In genomic region chr3:62415312-62415791, GRCh38 we compare ENCODE assay signal across 22 cellular contexts. TPM values are rescaled to one million over a fixed set of nuclear protein-coding genes. Genes with fewer than 3 reads are reported as not detected.
A peak's percentile ranks its signal among the peaks of the same experiment; 100 is the strongest.
DNase-seq lines count a peak whose midpoint lies in the region; ATAC-seq, FAIRE-seq and TF ChIP-seq lines count a peak whose summit lies in the region.
"Had no signal": no experiment of that assay in that cellular context is flagged by ENCODE, and none has a peak within 500 bp of the region (broad histone marks: within the 10 kb centered on the region; RNA-seq: fewer than 3 reads in every experiment).

No MANE protein-coding gene starts in this region.

- H2AFZ ChIP-seq in MM.1S (ENCODE audit: low read length) = no peak overlapping the region

- peak overlapping the region; percentile 22 to 94 (median 75) for H3K27ac Mint-ChIP-seq in brain
- peak overlapping the region; percentile 9 for H3K27ac Mint-ChIP-seq in nephron progenitor cell
- H3K27ac Mint-ChIP-seq in activated CD8-positive, alpha-beta memory T cell treated with anti-CD3 and anti-CD28 coated beads, Interleukin-2, amount 10 ng/mL, durations not matched to agents 7 days and 5 days = no peak overlapping the region
- H3K27ac Mint-ChIP-seq: activated T-helper 1 cell treated with anti-CD3 and anti-CD28 coated beads, Interleukin-12 subunit alpha, Interleukin-12 subunit beta, Interleukin-2, Interleukin-4 antibody, amounts not matched to agents 30 ng/mL and 10 ng/mL and 1 ng/mL, durations not matched to agents 14 hours and 24 hours and 36 hours; stimulated activated naive CD8-positive, alpha-beta T cell treated with anti-CD3 and anti-CD28 coated beads, Interleukin-15, Interleukin-2, amounts not matched to agents 100 ng/mL and 50 ng/mL, for 24 hours had no signal

- DNase-seq in G401 (ENCODE audit: low spot score) = peak; percentile 92
- peak; percentile 14 for DNase-seq in NCI-H1694 treated with DMSO at 0.1 percent for 48 hours (lab: John Stamatoyannopoulos, UW)
- DNase-seq in nephron progenitor cell = peak; percentile 23
- DNase-seq in MM.1S = no peak
- DNase-seq in urothelium cell line (ENCODE audit: low spot score) = no peak
- no peak for DNase-seq in activated CD8-positive, alpha-beta memory T cell treated with anti-CD3 and anti-CD28 coated beads, Interleukin-2, amount 10 ng/mL, durations not matched to agents 7 days and 5 days
- DNase-seq: activated CD4-positive, alpha-beta T cell treated with anti-CD3 and anti-CD28 coated beads, Interleukin-2, amount 50 U/mL, for 4 hours; BE2C; KBM-7; left cardiac atrium; NCI-H1436; SHP77; T1000 had no signal

- H3K4me1 ChIP-seq in MM.1S (ENCODE audit: low read length) = no peaks in the 10 kb centered on the region
- H3K4me1 ChIP-seq: BE2C had no signal

- H3K4me1 Mint-ChIP-seq in brain = peaks cover 34% of the 10 kb centered on the region
- peaks cover 35% of the 10 kb centered on the region for H3K4me1 Mint-ChIP-seq in nephron progenitor cell
- H3K4me1 Mint-ChIP-seq in activated CD8-positive, alpha-beta memory T cell treated with anti-CD3 and anti-CD28 coated beads, Interleukin-2, amount 10 ng/mL, durations not matched to agents 7 days and 5 days = no peaks in the 10 kb centered on the region

- H3K9me3 Mint-ChIP-seq in brain (peaks cover 0 to 8% (median 0%) of the 10 kb centered on the region in 5 experiments), nephron progenitor cell (no peaks in the 10 kb centered on the region)
- H3K9me3 Mint-ChIP-seq in activated CD8-positive, alpha-beta memory T cell treated with anti-CD3 and anti-CD28 coated beads, Interleukin-2, amount 10 ng/mL, durations not matched to agents 7 days and 5 days (ENCODE audit: low read depth) = no peaks in the 10 kb centered on the region
- H3K9me3 Mint-ChIP-seq: activated T-helper 1 cell treated with anti-CD3 and anti-CD28 coated beads, Interleukin-12 subunit alpha, Interleukin-12 subunit beta, Interleukin-2, Interleukin-4 antibody, amounts not matched to agents 30 ng/mL and 10 ng/mL and 1 ng/mL, durations not matched to agents 14 hours and 24 hours and 36 hours; stimulated activated naive CD8-positive, alpha-beta T cell treated with anti-CD3 and anti-CD28 coated beads, Interleukin-15, Interleukin-2, amounts not matched to agents 100 ng/mL and 50 ng/mL, for 24 hours had no signal

- no peak overlapping the region for H3K4me2 ChIP-seq in MM.1S (ENCODE audit: low read depth, low read length)

- ATAC-seq in GM21786 (IDR thresholded peaks at IDR 0.05; ENCODE audit: unreplicated experiment) = no peak
- no peak for ATAC-seq in activated CD8-positive, alpha-beta memory T cell treated with anti-CD3 and anti-CD28 coated beads, Interleukin-2, amount 10 ng/mL, durations not matched to agents 7 days and 5 days
- ATAC-seq: left cardiac atrium had no signal

- H3K4me3 Mint-ChIP-seq in brain = peak overlapping the region; percentile 61 to 79 (median 71)
- H3K4me3 Mint-ChIP-seq in nephron progenitor cell = peak overlapping the region; percentile 74
- H3K4me3 Mint-ChIP-seq in activated CD8-positive, alpha-beta memory T cell treated with anti-CD3 and anti-CD28 coated beads, Interleukin-2, amount 10 ng/mL, durations not matched to agents 7 days and 5 days = no peak overlapping the region
- H3K4me3 Mint-ChIP-seq: activated T-helper 1 cell treated with anti-CD3 and anti-CD28 coated beads, Interleukin-12 subunit alpha, Interleukin-12 subunit beta, Interleukin-2, Interleukin-4 antibody, amounts not matched to agents 30 ng/mL and 10 ng/mL and 1 ng/mL, durations not matched to agents 14 hours and 24 hours and 36 hours; stimulated activated naive CD8-positive, alpha-beta T cell treated with anti-CD3 and anti-CD28 coated beads, Interleukin-15, Interleukin-2, amounts not matched to agents 100 ng/mL and 50 ng/mL, for 24 hours had no signal

- no peak overlapping the region for H3K27ac ChIP-seq in MM.1S (ENCODE audit: low read length)
- H3K27ac ChIP-seq: epithelial cell of prostate had no signal

- no peaks in the 10 kb centered on the region for H3K79me2 ChIP-seq in MM.1S (ENCODE audit: low read length)

- CTCF ChIA-PET in activated CD8-positive, alpha-beta memory T cell treated with anti-CD3 and anti-CD28 coated beads, Interleukin-2, amount 10 ng/mL, durations not matched to agents 7 days and 5 days (lab: Charles Lee) = no interaction called here

- H3K9me2 ChIP-seq in MM.1S (replicated peaks; ENCODE audit: insufficient read depth, low read length) = no peaks in the 10 kb centered on the region

- FAIRE-seq in urothelium cell line (lab: Jason Lieb, UNC) = no peak
- FAIRE-seq: H54 had no signal

- H3K36me3 Mint-ChIP-seq in brain = no peaks in the 10 kb centered on the region
- no peaks in the 10 kb centered on the region for H3K36me3 Mint-ChIP-seq in nephron progenitor cell (ENCODE audit: low read depth)
- no peaks in the 10 kb centered on the region for H3K36me3 Mint-ChIP-seq in activated CD8-positive, alpha-beta memory T cell treated with anti-CD3 and anti-CD28 coated beads, Interleukin-2, amount 10 ng/mL, durations not matched to agents 7 days and 5 days

- no peaks in the 10 kb centered on the region for H3K36me3 ChIP-seq in MM.1S (replicated peaks; ENCODE audit: insufficient read depth, low read length)
- H3K36me3 ChIP-seq: BE2C had no signal

- H3F3A ChIP-seq in MM.1S (ENCODE audit: insufficient read depth, low read length) = no peaks in the 10 kb centered on the region

- no peak overlapping the region for H3K4me3 ChIP-seq in MM.1S (ENCODE audit: low read length)

- no peaks in the 10 kb centered on the region for H3K27me3 ChIP-seq in MM.1S (replicated peaks; ENCODE audit: insufficient read depth, low read length)
- H3K27me3 ChIP-seq: BE2C had no signal

- H3K9me3 ChIP-seq in MM.1S (replicated peaks; ENCODE audit: insufficient read depth, low read length) = no peaks in the 10 kb centered on the region
- H3K9me3 ChIP-seq: BE2C had no signal

- no peak for TF ChIP-seq CTCF in brain (conservative IDR thresholded peaks at IDR 0.05)
- TF ChIP-seq CTCF in nephron progenitor cell (IDR thresholded peaks at IDR 0.05) = no peak
- no peak for TF ChIP-seq CTCF in MM.1S (IDR thresholded peaks at IDR 0.05; ENCODE audit: low read length)

- in situ Hi-C loops in G401 (cut with HindIII; ENCODE audit: low sequenced_read_pairs) = no loop called here

- H3K27me3 Mint-ChIP-seq in brain = peaks cover 9% of the 10 kb centered on the region
- peaks cover 53% of the 10 kb centered on the region for H3K27me3 Mint-ChIP-seq in nephron progenitor cell (ENCODE audit: low read depth, poor library complexity)
- no peaks in the 10 kb centered on the region for H3K27me3 Mint-ChIP-seq in activated CD8-positive, alpha-beta memory T cell treated with anti-CD3 and anti-CD28 coated beads, Interleukin-2, amount 10 ng/mL, durations not matched to agents 7 days and 5 days
- H3K27me3 Mint-ChIP-seq: stimulated activated naive CD8-positive, alpha-beta T cell treated with anti-CD3 and anti-CD28 coated beads, Interleukin-15, Interleukin-2, amounts not matched to agents 100 ng/mL and 50 ng/mL, for 24 hours had no signal

- no peak overlapping the region for H3K9ac ChIP-seq in MM.1S (ENCODE audit: low read length)

- H4K20me1 ChIP-seq in MM.1S (ENCODE audit: insufficient read depth, low read length) = no peaks in the 10 kb centered on the region

RNA-seq across cellular contexts. Expression of gene FEZF2, which starts 42.0 kb away (rescaled TPM):
- total RNA-seq in G401 (2014; rRNA removed; shearing (Covaris generic)) = not detected in 2 replicates
- 4.6 TPM for polyA plus RNA-seq in brain (ENCODE audit: insufficient read depth, low read depth, low replicate concordance)
- total RNA-seq in activated CD8-positive, alpha-beta memory T cell treated with anti-CD3 and anti-CD28 coated beads, Interleukin-2, amount 10 ng/mL, durations not matched to agents 7 days and 5 days = not detected
- total RNA-seq: activated T-helper 1 cell treated with anti-CD3 and anti-CD28 coated beads, Interleukin-12 subunit alpha, Interleukin-12 subunit beta, Interleukin-2, Interleukin-4 antibody, amounts not matched to agents 30 ng/mL and 10 ng/mL and 1 ng/mL, durations not matched to agents 14 hours and 24 hours and 36 hours; chondrocyte; left cardiac atrium; mucosa of gallbladder; posterior vena cava had no signal

Comparison
In these comparisons a context has a peak if more than half of its experiments do, and no peak if none do; other contexts are left out.
1. DNase-seq: peak in G401 (single experiment), NCI-H1694 treated with DMSO at 0.1 percent for 48 hours (single experiment) and nephron progenitor cell (single experiment); none in MM.1S (single experiment), urothelium cell line (single experiment) and activated CD8-positive, alpha-beta memory T cell treated with anti-CD3 and anti-CD28 coated beads, Interleukin-2, amount 10 ng/mL, durations not matched to agents 7 days and 5 days (single experiment).